In genomic region chr15:75199347-75199976, GRCh38 we compare ENCODE assay signal across 16 cellular contexts. TPM values are rescaled to one million over a fixed set of nuclear protein-coding genes. Genes with fewer than 3 reads are reported as not detected.
DNase-seq lines count a peak whose midpoint lies in the region; ATAC-seq, FAIRE-seq and TF ChIP-seq lines count a peak whose summit lies in the region.
"Had no signal": no experiment of that assay in that cellular context is flagged by ENCODE, and none has a peak within 500 bp of the region (broad histone marks: within the 10 kb centered on the region; RNA-seq: fewer than 3 reads in every experiment).

No MANE protein-coding gene starts in this region.

- H3K79me2 ChIP-seq in Karpas-422 (ENCODE audit: low read length) (peaks cover 28% of the 10 kb centered on the region), H1 (ENCODE audit: control insufficient read depth in 1 of 2, insufficient read depth in 2 of 2, low read length in 2 of 2) (peaks cover 13 to 24% of the 10 kb centered on the region in 2 experiments; a peak in 3 of 4 replicates)

- H3K4me1 ChIP-seq in Karpas-422 (ENCODE audit: low read length): peaks cover 44% of the 10 kb centered on the region
- peaks cover 0 to 43% (median 27%) of the 10 kb centered on the region in 4 experiments; a peak in 6 of 7 replicates for H3K4me1 ChIP-seq in H1 (replicated peaks in 1 of 4; ENCODE audit: control insufficient read depth in 3 of 4, insufficient read depth in 4 of 4, low read length in 3 of 4)
- peaks cover 33 to 60% (median 56%) of the 10 kb centered on the region in 4 donors for H3K4me1 ChIP-seq in stomach
- H3K4me1 ChIP-seq in pancreas: peaks cover 5 to 14% (median 10%) of the 10 kb centered on the region in 3 donors

- H3K9me2 ChIP-seq in Karpas-422 (replicated peaks; ENCODE audit: insufficient read depth, low read length): no peaks in the 10 kb centered on the region

- H3K18ac ChIP-seq in H1 (ENCODE audit: extremely low read depth, low read length): no peak overlapping the region

- no peaks in the 10 kb centered on the region for H3K9me3 ChIP-seq in Karpas-422 (ENCODE audit: low read length)
- H3K9me3 ChIP-seq in H1 (ENCODE audit: insufficient read depth in 2 of 2, low read depth in 1 of 2, low read length in 1 of 2): no peaks in the 10 kb centered on the region
- no peaks in the 10 kb centered on the region for H3K9me3 ChIP-seq in stomach
- H3K9me3 ChIP-seq in pancreas: no peaks in the 10 kb centered on the region
- H3K9me3 ChIP-seq: breast epithelium, heart right ventricle, ovary, vagina had no signal

- TF ChIP-seq RAD21 in H1 (IDR thresholded peaks at IDR 0.05 in 1 of 2, conservative IDR thresholded peaks at IDR 0.05 in 1 of 2; ENCODE audit: low read depth in 2 of 2, low read length in 2 of 2): no peak

- ATAC-seq in GM18870 (IDR thresholded peaks at IDR 0.05; ENCODE audit: unreplicated experiment) (no peak), pancreas (no peak)
- ATAC-seq: activated CD4-positive, CD25-positive, alpha-beta regulatory T cell treated with anti-CD3 and anti-CD28 coated beads, Interleukin-2, amount 50 U/mL, for 24 hours; activated T-helper 17 cell treated with anti-CD3 and anti-CD28 coated beads, Interleukin-2, amount 50 U/mL, for 72 hours; heart right ventricle; left ventricle myocardium superior had no signal

- peaks cover 33% of the 10 kb centered on the region for H3K4me1 Mint-ChIP-seq in activated naive CD8-positive, alpha-beta T cell (ENCODE audit: low read depth)
- H3K4me1 Mint-ChIP-seq in activated naive CD8-positive, alpha-beta T cell treated with anti-CD3 and anti-CD28 coated beads for 36 hours: peaks cover 44% of the 10 kb centered on the region

- H2BK12ac ChIP-seq in H1 (ENCODE audit: low read depth, low read length): no peak overlapping the region

- intact Hi-C loops in stomach (cut with DNase I; ENCODE audit: low total_unique reads) (no loop called here), pancreas (cut with DNase I) (no loop called here)

- H3K27me3 ChIP-seq in Karpas-422 (ENCODE audit: low read length) (no peaks in the 10 kb centered on the region), H1 (replicated peaks in 1 of 4; ENCODE audit: control insufficient read depth in 3 of 4, extremely low read depth in 1 of 4, insufficient read depth in 3 of 4, low read length in 3 of 4) (peaks cover 0 to 6% (median 2%) of the 10 kb centered on the region in 4 experiments; a peak in 1 of 7 replicates), stomach (peaks cover 0 to 7% (median 0%) of the 10 kb centered on the region in 3 donors), pancreas (no peaks in the 10 kb centered on the region)
- H3K27me3 ChIP-seq: breast epithelium, ovary, vagina had no signal

- no peaks in the 10 kb centered on the region for H3K9me3 Mint-ChIP-seq in activated naive CD8-positive, alpha-beta T cell (ENCODE audit: low read depth)
- no peaks in the 10 kb centered on the region for H3K9me3 Mint-ChIP-seq in activated naive CD8-positive, alpha-beta T cell treated with anti-CD3 and anti-CD28 coated beads for 36 hours
- H3K9me3 Mint-ChIP-seq: activated T-helper 17 cell treated with anti-CD3 and anti-CD28 coated beads, Interleukin-2, amount 50 U/mL, for 72 hours had no signal

- H3K4ac ChIP-seq in H1 (replicated peaks; ENCODE audit: insufficient read length, low read depth, low read length): no peak overlapping the region

- no peak overlapping the region for H4K91ac ChIP-seq in H1 (replicated peaks; ENCODE audit: insufficient read length, low read length)

- POLR2A ChIA-PET in H1 (lab: Charles Lee; ENCODE audit: partially characterized antibody): interaction anchor here (0.7 to 2.0 kb wide), 10 partner anchors 8 to 262 kb away, joined by 3 to 6 read pairs (median 3); partner anchors contain the start of gene COX5A

- H3K79me1 ChIP-seq in H1 (ENCODE audit: low read depth, low read length): peaks cover 7% of the 10 kb centered on the region

- no peak overlapping the region for H3K23ac ChIP-seq in H1 (ENCODE audit: insufficient read length)

- no peaks in the 10 kb centered on the region for H3K27me3 Mint-ChIP-seq in activated naive CD8-positive, alpha-beta T cell
- peaks cover 10% of the 10 kb centered on the region for H3K27me3 Mint-ChIP-seq in activated naive CD8-positive, alpha-beta T cell treated with anti-CD3 and anti-CD28 coated beads for 36 hours
- H3K27me3 Mint-ChIP-seq: activated T-helper 17 cell treated with anti-CD3 and anti-CD28 coated beads, Interleukin-2, amount 50 U/mL, for 72 hours had no signal

- peak overlapping the region; percentile 9; the same call in 1 of the 2 replicates for H2BK15ac ChIP-seq in H1 (ENCODE audit: low read length)

- no peak overlapping the region for H4K8ac ChIP-seq in H1 (ENCODE audit: extremely low read depth, insufficient read depth, low read length)

- peak overlapping the region; percentile 9 for H3K4me3 Mint-ChIP-seq in activated naive CD8-positive, alpha-beta T cell
- H3K4me3 Mint-ChIP-seq in activated naive CD8-positive, alpha-beta T cell treated with anti-CD3 and anti-CD28 coated beads for 36 hours: no peak overlapping the region

- no peak overlapping the region for H2BK5ac ChIP-seq in H1 (ENCODE audit: low read depth, low read length)

- WGBS in H1 (ENCODE audit: extremely low coverage in 1 of 2, insufficient coverage in 1 of 2, insufficient read length in 1 of 2, insufficient replicate concordance in 2 of 2, low coverage in 1 of 2, low lambda C conversion rate in 2 of 2, missing lambda C conversion rate in 1 of 2), 2 experiments: 65% methylated on average over 3 of the region's 3 CpGs; no CpG with 5 or more reads in 1 of the 2 experiments
- 24 to 68% (median 35%) methylated on average over 3 of the region's 3 CpGs for WGBS in stomach, 5 donors
- 49 to 53% methylated on average over 3 of the region's 3 CpGs for WGBS in pancreas, 2 donors

- H3K27ac ChIP-seq in Karpas-422 (ENCODE audit: low read length): no peak overlapping the region
- no peak overlapping the region for H3K27ac ChIP-seq in H1 (ENCODE audit: low read depth, low read length)
- H3K27ac ChIP-seq in stomach: peak overlapping the region; percentile 83 to 98 (median 97)
- no peak overlapping the region for H3K27ac ChIP-seq in pancreas
- H3K27ac ChIP-seq: ovary, vagina had no signal

- TF ChIP-seq CTCF in H1 (IDR thresholded peaks at IDR 0.05; ENCODE audit: control extremely low read depth in 1 of 3, insufficient read depth in 1 of 3, low read depth in 1 of 3, low read length in 3 of 3) (no peak), stomach (IDR thresholded peaks at IDR 0.05) (no peak), pancreas (IDR thresholded peaks at IDR 0.05) (no peak)

- H2AK5ac ChIP-seq in H1 (ENCODE audit: low read depth, low read length): no peak overlapping the region

- TF ChIP-seq EP300 in H1 (IDR thresholded peaks at IDR 0.05; ENCODE audit: borderline replicate concordance in 1 of 2, low read depth in 2 of 2, low read length in 2 of 2) (no peak), stomach (IDR thresholded peaks at IDR 0.05) (no peak)

- H3K4me2 ChIP-seq in Karpas-422 (ENCODE audit: low read depth, low read length, poor library complexity, severe bottlenecking): peak overlapping the region; percentile 38
- H3K4me2 ChIP-seq in H1 (ENCODE audit: insufficient read depth in 1 of 2, low read depth in 2 of 2, low read length in 2 of 2): peak overlapping the region; percentile 13 to 82; a peak in 1 of 4 replicates

- H2BK20ac ChIP-seq in H1 (ENCODE audit: low read length): no peak overlapping the region

- no peak for DNase-seq in activated naive CD8-positive, alpha-beta T cell treated with anti-CD3 and anti-CD28 coated beads for 36 hours
- DNase-seq in Karpas-422 (no peak), H1 (ENCODE audit: low read depth in 1 of 2, low spot score in 2 of 2) (no peak), stomach (no peak), pancreas (no peak), EL (no peak)
- DNase-seq: heart right ventricle, left ventricle myocardium superior, ovary had no signal

- no peak overlapping the region for H4K5ac ChIP-seq in H1 (ENCODE audit: insufficient read length, low read depth, low read length)

- no peak overlapping the region for H2BK120ac ChIP-seq in H1 (replicated peaks; ENCODE audit: low read depth, low read length)

- no peak overlapping the region for H3K14ac ChIP-seq in H1 (ENCODE audit: insufficient read length)

- H3K9ac ChIP-seq in Karpas-422 (ENCODE audit: low read length) (peak overlapping the region; percentile 46), H1 (replicated peaks in 1 of 4; ENCODE audit: extremely low read depth in 1 of 4, low read depth in 3 of 4, low read length in 3 of 4) (no peak overlapping the region)

- H3K36me3 Mint-ChIP-seq in activated naive CD8-positive, alpha-beta T cell: no peaks in the 10 kb centered on the region
- peaks cover 11% of the 10 kb centered on the region for H3K36me3 Mint-ChIP-seq in activated naive CD8-positive, alpha-beta T cell treated with anti-CD3 and anti-CD28 coated beads for 36 hours

- peaks cover 20% of the 10 kb centered on the region; the same call in 1 of the 2 replicates for H3K23me2 ChIP-seq in H1 (ENCODE audit: low read depth, low read length)

- TF ChIP-seq POLR2A in H1 (IDR thresholded peaks at IDR 0.05; ENCODE audit: control extremely low read depth in 1 of 2, low read depth in 2 of 2, low read length in 2 of 2) (no peak), stomach (IDR thresholded peaks at IDR 0.05) (no peak)

- H3K56ac ChIP-seq in H1 (replicated peaks; ENCODE audit: insufficient read length, low read depth, low read length): no peak overlapping the region

- H3K36me3 ChIP-seq in Karpas-422 (ENCODE audit: insufficient read depth, low read length) (no peaks in the 10 kb centered on the region), H1 (ENCODE audit: control insufficient read depth in 2 of 4, insufficient read depth in 4 of 4, low read length in 3 of 4) (no peaks in the 10 kb centered on the region), stomach (no peaks in the 10 kb centered on the region), pancreas (no peaks in the 10 kb centered on the region)
- H3K36me3 ChIP-seq: breast epithelium, heart right ventricle, ovary, vagina had no signal

- FAIRE-seq in H1 (lab: Jason Lieb, UNC) (no peak), pancreas (lab: Jason Lieb, UNC) (no peak)

- CTCF ChIA-PET in H1 (lab: Charles Lee; ENCODE audit: partially characterized antibody): interaction anchor here (0.8 to 8.3 kb wide), 16 partner anchors 8 to 478 kb away, joined by 3 to 90 read pairs (median 4); no protein-coding TSS in a partner anchor

- H4K20me1 ChIP-seq in Karpas-422 (ENCODE audit: insufficient read depth, low read depth, low read length) (peaks cover 17% of the 10 kb centered on the region), H1 (replicated peaks in 1 of 2; ENCODE audit: control insufficient read depth in 1 of 2, insufficient read depth in 2 of 2, low read length in 2 of 2) (peaks cover 9 to 10% of the 10 kb centered on the region in 2 experiments)

- peak overlapping the region; percentile 29; the same call in 1 of the 2 replicates for H3K4me3 ChIP-seq in Karpas-422 (ENCODE audit: low read length)
- H3K4me3 ChIP-seq in H1 (ENCODE audit: extremely low read depth in 1 of 4, insufficient read depth in 2 of 4, low read depth in 3 of 4, low read length in 4 of 4): no peak overlapping the region
- H3K4me3 ChIP-seq in stomach: no peak overlapping the region
- no peak overlapping the region for H3K4me3 ChIP-seq in pancreas
- H3K4me3 ChIP-seq: heart right ventricle, ovary, vagina had no signal

- H2AFZ ChIP-seq in Karpas-422 (ENCODE audit: low read length): no peak overlapping the region
- 0 out of 2 replicates have a peak overlapping the region, but pooled peaks have one; percentile 15 for H2AFZ ChIP-seq in H1 (ENCODE audit: low read length)

- no peak overlapping the region for H3K27ac Mint-ChIP-seq in activated naive CD8-positive, alpha-beta T cell
- no peak overlapping the region for H3K27ac Mint-ChIP-seq in activated naive CD8-positive, alpha-beta T cell treated with anti-CD3 and anti-CD28 coated beads for 36 hours
- H3K27ac Mint-ChIP-seq: activated T-helper 17 cell treated with anti-CD3 and anti-CD28 coated beads, Interleukin-2, amount 50 U/mL, for 72 hours had no signal

RNA-seq across cellular contexts. Expression of gene C15orf39, which starts 2.2 kb away (rescaled TPM):
- 10 to 100 TPM; 34.3 to 35.7 TPM for total RNA-seq in activated naive CD8-positive, alpha-beta T cell treated with anti-CD3 and anti-CD28 coated beads for 36 hours
- total RNA-seq in Karpas-422 (2014; rRNA removed; shearing (Covaris generic); ENCODE audit: low replicate concordance): 11.3 and 17.5 TPM in 2 replicates
- 35.6 and 38.5 TPM in 2 replicates for total RNA-seq in H1 (2021; fragmentation: NEBNext Ultra II Directional; extraction: Animal tissue kit (Norgen Biotek cat#: 25700))
- 13.8 and 18.9 TPM in 2 replicates for polyA plus RNA-seq in H1 (2011; rRNA removed)
- polyA plus RNA-seq in H1 (2011; cell fraction: cytosol; rRNA removed): 5.7 TPM
- 15.1 TPM for polyA plus RNA-seq in H1 (2011; cell fraction: nucleus; rRNA removed)
- polyA plus RNA-seq in H1 (2012, experiment 1 of 2): 17.6 to 27.7 TPM (median 24.3 TPM) in 4 replicates
- 24.9 TPM for polyA plus RNA-seq in H1 (2012, experiment 2 of 2)
- 23.9 TPM for polyA plus RNA-seq in H1 (2013, experiment 1 of 2)
- polyA plus RNA-seq in H1 (2013, experiment 2 of 2): 24.3 TPM
- polyA minus RNA-seq in H1 (2011; rRNA and poly(A)+ RNA removed): 14.5 and 15.8 TPM in 2 replicates
- polyA minus RNA-seq in H1 (2011; cell fraction: cytosol; rRNA and poly(A)+ RNA removed): 23.3 TPM
- polyA minus RNA-seq in H1 (2011; cell fraction: nucleus; rRNA and poly(A)+ RNA removed): 21.6 TPM
- 10 to 100 TPM in 4 of 5 donors, 1 to 10 TPM in 1; 3.1 to 29.1 (median 15.2) TPM for total RNA-seq in stomach
- polyA plus RNA-seq in stomach: 1 to 10 TPM; 6.4 to 7.5 (median 7.2) TPM
- 10 to 100 TPM in 4 of 6 donors, 1 to 10 TPM in 2; 8.2 to 27.4 (median 16.3) TPM for total RNA-seq in pancreas
- 10 to 100 TPM in 1 of 2 donors, 1 to 10 TPM in 1; 7.9 to 11.1 TPM for polyA plus RNA-seq in pancreas

RNA-seq across cellular contexts. Expression of gene GOLGA6C, which starts 58.7 kb away (rescaled TPM):
- not detected for total RNA-seq in activated naive CD8-positive, alpha-beta T cell treated with anti-CD3 and anti-CD28 coated beads for 36 hours
- not detected in 2 replicates for total RNA-seq in Karpas-422 (2014; rRNA removed; shearing (Covaris generic); ENCODE audit: low replicate concordance)
- 0.35 TPM in 1 of 2 replicates, not detected in the other for total RNA-seq in H1 (2021; fragmentation: NEBNext Ultra II Directional; extraction: Animal tissue kit (Norgen Biotek cat#: 25700))
- polyA plus RNA-seq in H1 (2011; rRNA removed) (0.14 and 0.17 TPM in 2 replicates), stomach (not detected), pancreas (not detected)
- 0.22 TPM for polyA plus RNA-seq in H1 (2011; cell fraction: cytosol; rRNA removed)
- 0.11 TPM for polyA plus RNA-seq in H1 (2011; cell fraction: nucleus; rRNA removed)
- 0.15 to 0.61 TPM (median 0.42 TPM) in 4 replicates for polyA plus RNA-seq in H1 (2012, experiment 1 of 2)
- not detected for polyA plus RNA-seq in H1 (2012, experiment 2 of 2)
- 0.99 TPM for polyA plus RNA-seq in H1 (2013, experiment 1 of 2)
- 0.75 TPM for polyA plus RNA-seq in H1 (2013, experiment 2 of 2)
- not detected in 2 replicates for polyA minus RNA-seq in H1 (2011; rRNA and poly(A)+ RNA removed)
- polyA minus RNA-seq in H1 (2011; cell fraction: cytosol; rRNA and poly(A)+ RNA removed): not detected
- polyA minus RNA-seq in H1 (2011; cell fraction: nucleus; rRNA and poly(A)+ RNA removed): 0.30 TPM
- total RNA-seq in stomach (not detected), pancreas (not detected)
- total RNA-seq: activated T-helper 17 cell treated with anti-CD3 and anti-CD28 coated beads, Interleukin-2, amount 50 U/mL, for 72 hours; heart right ventricle; left ventricle myocardium superior; ovary; SK-MEL-5; vagina had no signal
- polyA plus RNA-seq: heart right ventricle, ovary had no signal

Comparison
In these comparisons a context has a peak if more than half of its experiments do, and no peak if none do; other contexts are left out.
1. H3K27ac ChIP-seq: peak in stomach (5 of 5); none in Karpas-422 (single experiment), H1 (single experiment) and pancreas (0 of 4).